Comparison of ENCODE assay signal across 26 cellular contexts in genomic region chr6:107579413-107579812, GRCh38.
"Had no signal": no experiment of that assay in that cellular context is flagged by ENCODE, and none has a peak within 500 bp of the region (broad histone marks: within the 10 kb centered on the region; RNA-seq: fewer than 3 reads in every experiment).

No MANE protein-coding gene starts in this region.

- H3K4me1 Mint-ChIP-seq: activated CD4-positive, alpha-beta memory T cell treated with anti-CD3 and anti-CD28 coated beads, Interleukin-2, amount 10 ng/mL, durations not matched to agents 7 days and 5 days; activated CD4-positive, alpha-beta T cell treated with anti-CD3 and anti-CD28 coated beads for 36 hours; activated T-helper 17 cell treated with anti-CD3 and anti-CD28 coated beads, Interleukin-2, amount 50 U/mL, for 72 hours; T-helper 17 cell had no signal

- H3K4me1 ChIP-seq: SJSA1 had no signal

- H3K27ac ChIP-seq: brain microvascular endothelial cell, cardiac muscle cell, KMS-11, SJSA1 had no signal

- H3K9me3 Mint-ChIP-seq: activated CD4-positive, alpha-beta memory T cell treated with anti-CD3 and anti-CD28 coated beads, Interleukin-2, amount 10 ng/mL, durations not matched to agents 7 days and 5 days; activated naive CD4-positive, alpha-beta T cell treated with anti-CD3 and anti-CD28 coated beads for 36 hours; activated T-helper 17 cell treated with anti-CD3 and anti-CD28 coated beads, Interleukin-2, amount 50 U/mL, for 72 hours had no signal

- H3K4me3 ChIP-seq: cardiac muscle cell, MG63, SJSA1 had no signal

- H3K36me3 ChIP-seq: brain microvascular endothelial cell, cardiac muscle cell, MG63, SJSA1 had no signal

- H3K4me2 ChIP-seq: KMS-11 had no signal

- H3K4me3 Mint-ChIP-seq: activated CD4-positive, alpha-beta memory T cell treated with anti-CD3 and anti-CD28 coated beads, Interleukin-2, amount 10 ng/mL, durations not matched to agents 7 days and 5 days; activated CD4-positive, alpha-beta T cell treated with anti-CD3 and anti-CD28 coated beads for 36 hours; activated naive CD4-positive, alpha-beta T cell treated with anti-CD3 and anti-CD28 coated beads for 36 hours; activated naive CD8-positive, alpha-beta T cell; activated T-helper 17 cell treated with anti-CD3 and anti-CD28 coated beads, Interleukin-2, amount 50 U/mL, for 72 hours; T-helper 17 cell had no signal

- H3K27ac Mint-ChIP-seq: activated CD4-positive, alpha-beta memory T cell treated with anti-CD3 and anti-CD28 coated beads, Interleukin-2, amount 10 ng/mL, durations not matched to agents 7 days and 5 days; activated CD4-positive, alpha-beta T cell treated with anti-CD3 and anti-CD28 coated beads for 36 hours; activated naive CD4-positive, alpha-beta T cell treated with anti-CD3 and anti-CD28 coated beads for 36 hours; activated naive CD8-positive, alpha-beta T cell; activated T-helper 17 cell treated with anti-CD3 and anti-CD28 coated beads, Interleukin-2, amount 50 U/mL, for 72 hours; T-helper 17 cell had no signal

- ATAC-seq: activated CD4-positive, alpha-beta T cell treated with anti-CD3 and anti-CD28 coated beads for 36 hours; activated T-helper 17 cell treated with anti-CD3 and anti-CD28 coated beads, Interleukin-2, amount 50 U/mL, for 72 hours; PC-3; T-helper 17 cell had no signal

- H3K9me3 ChIP-seq: MG63, SJSA1 had no signal

- H3K27me3 ChIP-seq: brain microvascular endothelial cell, cardiac muscle cell, MG63, SJSA1 had no signal

- H3K9ac ChIP-seq: KMS-11 had no signal

- DNase-seq: activated CD4-positive, alpha-beta memory T cell treated with anti-CD3 and anti-CD28 coated beads, Interleukin-2, amount 10 ng/mL, durations not matched to agents 7 days and 5 days; activated CD4-positive, alpha-beta T cell treated with anti-CD3 and anti-CD28 coated beads for 36 hours; activated CD4-positive, alpha-beta T cell treated with anti-CD3 and anti-CD28 coated beads, Interleukin-2, amount 50 U/mL, for 1 hour; activated gamma-delta T cell; activated naive CD4-positive, alpha-beta T cell treated with anti-CD3 and anti-CD28 coated beads for 36 hours; activated T-cell treated with anti-CD3 and anti-CD28 coated beads for 4 hours; activated T-cell treated with anti-CD3 and anti-CD28 coated beads, Interleukin-2, amount 50 U/mL, for 48 hours; amygdala; brain microvascular endothelial cell; MG63; MV-4-11; NCI-H1092 treated with DMSO at 0.1 percent for 48 hours; NCI-H1436; NCI-H1694 treated with DMSO at 0.1 percent for 48 hours; NCI-H2029 treated with DMSO at 0.1 percent for 48 hours; NCI-H345; NCI-H510A; PC-3; SHP77; T-helper 17 cell; T-helper 9 cell had no signal
